ENCODE assay signal across 1 cellular context in genomic region chr16:75169899-75170405, GRCh38.
TF ChIP-seq lines count a peak whose summit lies in the region.

No MANE protein-coding gene starts in this region.

TF ChIP-seq in HepG2, 621 proteins besides CTCF, POLR2A, EP300 and RAD21:
- no peak for TF ChIP-seq ZNF547 (CRISPR knock-in tag; IDR thresholded peaks at IDR 0.05)
- peak; percentile 100 for TF ChIP-seq ZNF274 (CRISPR knock-in tag; IDR thresholded peaks at IDR 0.05)
